ENCODE assay signal across 8 cellular contexts in the genomic region with DNA sequence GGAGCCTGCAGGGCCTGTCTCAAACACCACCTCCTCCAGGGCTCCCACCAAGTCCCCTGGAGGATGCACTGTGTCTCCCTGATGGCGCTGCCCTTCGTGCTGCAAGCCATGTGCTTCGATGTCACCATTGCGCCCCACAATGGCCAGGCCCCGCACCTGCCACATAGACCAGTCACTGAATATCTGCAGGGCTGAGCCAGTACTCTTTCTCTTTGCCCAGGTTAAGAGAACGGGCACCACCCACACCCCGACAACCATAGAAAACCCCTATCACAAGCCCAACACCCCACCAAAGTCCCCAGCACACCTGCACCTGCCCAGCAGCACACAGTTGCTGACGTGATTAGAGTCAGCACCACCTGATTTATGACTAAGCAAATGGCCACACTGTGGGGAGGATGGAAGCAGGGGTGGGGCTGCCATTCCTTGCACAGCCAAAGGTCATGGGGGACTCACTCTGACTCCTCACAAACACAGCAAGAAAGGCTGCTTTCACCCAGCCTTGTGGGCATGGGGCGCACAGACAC.
A peak's percentile ranks its signal among the peaks of the same experiment; 100 is the strongest.
DNase-seq lines count a peak whose midpoint lies in the region; ATAC-seq, FAIRE-seq and TF ChIP-seq lines count a peak whose summit lies in the region.

No MANE protein-coding gene starts in this region.

- 0 out of 2 replicates have a peak overlapping the region, but pooled peaks have one; percentile 18 for H2BK5ac ChIP-seq in H1 (ENCODE audit: low read depth, low read length)

- 0 out of 2 replicates have a peak overlapping the region, but pooled peaks have one; percentile 60 for H3K18ac ChIP-seq in H1 (ENCODE audit: extremely low read depth, low read length)

- TF ChIP-seq RAD21 in H1 (IDR thresholded peaks at IDR 0.05 in 1 of 2, conservative IDR thresholded peaks at IDR 0.05 in 1 of 2; ENCODE audit: low read depth in 2 of 2, low read length in 2 of 2): peak; percentile 79 to 86

- no peak overlapping the region for H2BK15ac ChIP-seq in H1 (ENCODE audit: low read length)

- DNase-seq in stimulated activated CD4-positive, alpha-beta T cell treated with anti-CD3 and anti-CD28 coated beads, Interleukin-15, amount 100 ng/mL, for 24 hours: peak; percentile 21
- DNase-seq in stimulated activated CD4-positive, alpha-beta T cell treated with anti-CD3 and anti-CD28 coated beads, Interleukin-1b, Interleukin-23, amount 100 ng/mL, for 48 hours: no peak
- DNase-seq in OCI-M1 (lab: John Stamatoyannopoulos, UW): peak; percentile 35
- peak in 1 of 2 experiments; percentile 78 for DNase-seq in H1 (ENCODE audit: low read depth in 1 of 2, low spot score in 2 of 2)
- DNase-seq in vagina (ENCODE audit: extremely low spot score in 2 of 2): peak in 1 of 2 donors; percentile 54
- DNase-seq in NCI-H2227 (lab: John Stamatoyannopoulos, UW; ENCODE audit: unreplicated experiment): no peak
- DNase-seq in body of pancreas: no peak
- DNase-seq in activated CD4-positive, CD25-positive, alpha-beta regulatory T cell (lab: John Stamatoyannopoulos, UW): no peak

- 0 out of 2 replicates have a peak overlapping the region, but pooled peaks have one; percentile 19 for H2BK12ac ChIP-seq in H1 (ENCODE audit: low read depth, low read length)

- H4K8ac ChIP-seq in H1 (ENCODE audit: extremely low read depth, insufficient read depth, low read length): peak overlapping the region; percentile 73; the same call in 1 of the 2 replicates

- 61% methylated on average over 9 of the region's 9 CpGs; no CpG with 5 or more reads in 1 of the 2 experiments for WGBS in H1 (ENCODE audit: extremely low coverage in 1 of 2, insufficient coverage in 1 of 2, insufficient read length in 1 of 2, insufficient replicate concordance in 2 of 2, low coverage in 1 of 2, low lambda C conversion rate in 2 of 2, missing lambda C conversion rate in 1 of 2), 2 experiments
- 90 to 92% methylated on average over 7 to 9 of the region's 9 CpGs for WGBS in body of pancreas, 2 donors

- H2AK5ac ChIP-seq in H1 (ENCODE audit: low read depth, low read length): no peak overlapping the region; the same call in 1 of the 2 replicates

- no peak overlapping the region; the same call in 1 of the 2 replicates for H2AFZ ChIP-seq in H1 (ENCODE audit: low read length)

- no peak for TF ChIP-seq EP300 in H1 (IDR thresholded peaks at IDR 0.05; ENCODE audit: borderline replicate concordance in 1 of 2, low read depth in 2 of 2, low read length in 2 of 2)

- H3K4me1 ChIP-seq in H1 (replicated peaks in 1 of 4; ENCODE audit: control insufficient read depth in 3 of 4, insufficient read depth in 4 of 4, low read length in 3 of 4): peaks cover 0 to 16% (median 10%) of the 10 kb centered on the region in 4 experiments; a peak in 5 of 7 replicates
- H3K4me1 ChIP-seq in vagina: peaks cover 31% of the 10 kb centered on the region
- H3K4me1 ChIP-seq in body of pancreas: no peaks in the 10 kb centered on the region

- H3K79me2 ChIP-seq in H1 (ENCODE audit: control insufficient read depth in 1 of 2, insufficient read depth in 2 of 2, low read length in 2 of 2): no peaks in the 10 kb centered on the region

- H3K9me3 ChIP-seq in H1 (ENCODE audit: insufficient read depth in 2 of 2, low read depth in 1 of 2, low read length in 1 of 2): no peaks in the 10 kb centered on the region
- H3K9me3 ChIP-seq in vagina: no peaks in the 10 kb centered on the region
- H3K9me3 ChIP-seq in body of pancreas: no peaks in the 10 kb centered on the region

- H3K4ac ChIP-seq in H1 (replicated peaks; ENCODE audit: insufficient read length, low read depth, low read length): peak overlapping the region; percentile 34

- H3K14ac ChIP-seq in H1 (ENCODE audit: insufficient read length): no peak overlapping the region

- H2BK20ac ChIP-seq in H1 (ENCODE audit: low read length): peak overlapping the region; percentile 29; the same call in 1 of the 2 replicates

- no peak overlapping the region for H3K9ac ChIP-seq in H1 (replicated peaks in 1 of 4; ENCODE audit: extremely low read depth in 1 of 4, low read depth in 3 of 4, low read length in 3 of 4)

- H4K91ac ChIP-seq in H1 (replicated peaks; ENCODE audit: insufficient read length, low read length): peak overlapping the region; percentile 52

- TF ChIP-seq POLR2A in H1 (IDR thresholded peaks at IDR 0.05; ENCODE audit: control extremely low read depth in 1 of 2, low read depth in 2 of 2, low read length in 2 of 2) (no peak), vagina (IDR thresholded peaks at IDR 0.05) (no peak), body of pancreas (IDR thresholded peaks at IDR 0.05) (no peak)

- no peak overlapping the region for H3K4me3 ChIP-seq in H1 (ENCODE audit: extremely low read depth in 1 of 4, insufficient read depth in 2 of 4, low read depth in 3 of 4, low read length in 4 of 4)
- no peak overlapping the region for H3K4me3 ChIP-seq in vagina
- H3K4me3 ChIP-seq in body of pancreas: no peak overlapping the region

- no peaks in the 10 kb centered on the region; the same call in 1 of the 2 replicates for H3K79me1 ChIP-seq in H1 (ENCODE audit: low read depth, low read length)

- POLR2A ChIA-PET in H1 (lab: Charles Lee; ENCODE audit: partially characterized antibody): interaction anchor here (1.0 kb wide), 1 partner anchor 15 kb away, joined by 4 read pairs; no protein-coding TSS in a partner anchor

- no peak overlapping the region for H2BK120ac ChIP-seq in H1 (replicated peaks; ENCODE audit: low read depth, low read length)

- TF ChIP-seq CTCF in H1 (IDR thresholded peaks at IDR 0.05; ENCODE audit: control extremely low read depth in 1 of 3, insufficient read depth in 1 of 3, low read depth in 1 of 3, low read length in 3 of 3) (peak; percentile 74 to 88 (median 82)), vagina (IDR thresholded peaks at IDR 0.05) (no peak), body of pancreas (IDR thresholded peaks at IDR 0.05) (no peak)

- intact Hi-C loops in vagina (cut with DNase I): no loop called here
- intact Hi-C loops in body of pancreas (cut with DNase I): no loop called here

- no peaks in the 10 kb centered on the region; a peak in 1 of 7 replicates for H3K27me3 ChIP-seq in H1 (replicated peaks in 1 of 4; ENCODE audit: control insufficient read depth in 3 of 4, extremely low read depth in 1 of 4, insufficient read depth in 3 of 4, low read length in 3 of 4)
- H3K27me3 ChIP-seq in vagina: no peaks in the 10 kb centered on the region
- H3K27me3 ChIP-seq in body of pancreas: no peaks in the 10 kb centered on the region

- H3K36me3 ChIP-seq in H1 (ENCODE audit: control insufficient read depth in 2 of 4, insufficient read depth in 4 of 4, low read length in 3 of 4) (no peaks in the 10 kb centered on the region), vagina (peaks cover 0 to 6% of the 10 kb centered on the region in 2 donors), body of pancreas (replicated peaks in 1 of 2; ENCODE audit: insufficient read depth in 1 of 2, low read depth in 2 of 2) (no peaks in the 10 kb centered on the region)

- H3K4me2 ChIP-seq in H1 (ENCODE audit: insufficient read depth in 1 of 2, low read depth in 2 of 2, low read length in 2 of 2): no peak overlapping the region

- H3K27ac ChIP-seq in H1 (ENCODE audit: low read depth, low read length): no peak overlapping the region
- H3K27ac ChIP-seq in vagina: peak overlapping the region; percentile 33
- H3K27ac ChIP-seq in body of pancreas: no peak overlapping the region

- no peaks in the 10 kb centered on the region for H4K20me1 ChIP-seq in H1 (replicated peaks in 1 of 2; ENCODE audit: control insufficient read depth in 1 of 2, insufficient read depth in 2 of 2, low read length in 2 of 2)

- CTCF ChIA-PET in H1 (lab: Charles Lee; ENCODE audit: partially characterized antibody): interaction anchor here (1.0 to 2.8 kb wide), 9 partner anchors 9 to 156 kb away, joined by 3 to 12 read pairs (median 5); no protein-coding TSS in a partner anchor

- FAIRE-seq in H1 (lab: Jason Lieb, UNC): no peak

- no peak for ATAC-seq in body of pancreas

- H3K56ac ChIP-seq in H1 (replicated peaks; ENCODE audit: insufficient read length, low read depth, low read length): no peak overlapping the region

- no peak overlapping the region for H3K23ac ChIP-seq in H1 (ENCODE audit: insufficient read length)

- H3K23me2 ChIP-seq in H1 (ENCODE audit: low read depth, low read length): no peaks in the 10 kb centered on the region

- H4K5ac ChIP-seq in H1 (ENCODE audit: insufficient read length, low read depth, low read length): no peak overlapping the region

TF ChIP-seq in H1, 55 proteins besides CTCF, POLR2A, EP300 and RAD21:
- no peak for TF ChIP-seq HDAC2 (IDR thresholded peaks at IDR 0.05; ENCODE audit: borderline replicate concordance in 1 of 2, low read depth in 2 of 2, low read length in 2 of 2)
- no peak for TF ChIP-seq EGR1 (IDR thresholded peaks at IDR 0.05; ENCODE audit: borderline replicate concordance, low read depth, low read length)
- TF ChIP-seq, protein P1, sequence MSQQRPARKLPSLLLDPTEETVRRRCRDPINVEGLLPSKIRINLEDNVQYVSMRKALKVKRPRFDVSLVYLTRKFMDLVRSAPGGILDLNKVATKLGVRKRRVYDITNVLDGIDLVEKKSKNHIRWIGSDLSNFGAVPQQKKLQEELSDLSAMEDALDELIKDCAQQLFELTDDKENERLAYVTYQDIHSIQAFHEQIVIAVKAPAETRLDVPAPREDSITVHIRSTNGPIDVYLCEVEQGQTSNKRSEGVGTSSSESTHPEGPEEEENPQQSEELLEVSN (IDR thresholded peaks at IDR 0.05): peak; percentile 88
- no peak for TF ChIP-seq ASH2L (IDR thresholded peaks at IDR 0.05; ENCODE audit: low read length)
- no peak for TF ChIP-seq TCF12 (IDR thresholded peaks at IDR 0.05; ENCODE audit: low read depth, low read length)
- TF ChIP-seq, protein P2, sequence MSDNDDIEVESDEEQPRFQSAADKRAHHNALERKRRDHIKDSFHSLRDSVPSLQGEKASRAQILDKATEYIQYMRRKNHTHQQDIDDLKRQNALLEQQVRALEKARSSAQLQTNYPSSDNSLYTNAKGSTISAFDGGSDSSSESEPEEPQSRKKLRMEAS (IDR thresholded peaks at IDR 0.05): peak; percentile 99
- TF ChIP-seq SUZ12 (IDR thresholded peaks at IDR 0.05; ENCODE audit: low read length): no peak
- 0 out of 4 replicates have a peak, but pooled peaks of 1 of the 2 experiments have one; percentile 26 for TF ChIP-seq SIN3A (conservative IDR thresholded peaks at IDR 0.05 in 1 of 2, IDR thresholded peaks at IDR 0.05 in 1 of 2; ENCODE audit: low read depth in 1 of 2, low read length in 2 of 2)
- no peak for TF ChIP-seq CEBPB (IDR thresholded peaks at IDR 0.05; ENCODE audit: low read depth, low read length)
- TF ChIP-seq YY1 (IDR thresholded peaks at IDR 0.05; ENCODE audit: low read depth, low read length): peak; percentile 58

Comparison
In these comparisons a context has a peak if more than half of its experiments do, and no peak if none do; other contexts are left out.
1. DNase-seq: peak in stimulated activated CD4-positive, alpha-beta T cell treated with anti-CD3 and anti-CD28 coated beads, Interleukin-15, amount 100 ng/mL, for 24 hours (single experiment) and OCI-M1 (single experiment); none in stimulated activated CD4-positive, alpha-beta T cell treated with anti-CD3 and anti-CD28 coated beads, Interleukin-1b, Interleukin-23, amount 100 ng/mL, for 48 hours (single experiment), NCI-H2227 (single experiment), body of pancreas (0 of 4) and activated CD4-positive, CD25-positive, alpha-beta regulatory T cell (0 of 4).
2. CTCF ChIP-seq: peak in H1 (3 of 3); none in vagina (0 of 3) and body of pancreas (0 of 7).